Comparison of ENCODE assay signal across 27 cellular contexts in the genomic region with DNA sequence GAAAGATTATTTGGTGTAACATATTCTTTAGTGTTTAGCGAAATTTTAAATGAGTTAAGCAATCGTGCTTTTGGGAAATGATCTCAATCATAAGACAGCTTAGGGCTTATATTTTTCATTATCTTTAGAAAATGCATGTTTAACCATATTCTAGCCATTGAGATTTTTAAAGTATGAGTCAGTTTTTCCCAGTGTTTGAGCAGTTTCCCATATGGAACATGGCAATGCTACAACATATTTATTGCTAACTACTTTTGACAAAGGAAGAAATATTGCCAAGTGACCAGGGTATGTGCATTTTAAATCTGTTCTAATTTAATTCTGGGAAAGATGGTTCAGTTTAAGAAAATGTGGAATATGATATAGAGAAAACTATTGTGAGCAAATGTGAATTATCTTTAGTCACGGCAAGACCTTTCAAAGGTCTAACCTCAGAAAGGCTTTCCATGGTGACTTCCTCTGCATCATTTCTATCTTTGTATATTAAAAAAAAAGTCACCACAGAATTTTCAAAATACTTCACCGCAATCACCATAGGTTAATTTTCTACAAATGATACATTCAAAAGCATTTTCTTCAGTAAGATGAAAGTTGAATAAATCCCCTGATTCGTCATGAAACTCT.
DNase-seq lines count a peak whose midpoint lies in the region; ATAC-seq and TF ChIP-seq lines count a peak whose summit lies in the region.
"Had no signal": no experiment of that assay in that cellular context is flagged by ENCODE, and none has a peak within 500 bp of the region (broad histone marks: within the 10 kb centered on the region; RNA-seq: fewer than 3 reads in every experiment).

No MANE protein-coding gene starts in this region.

- H3K4me3 ChIP-seq in CD8-positive, alpha-beta T cell (ENCODE audit: low read depth, low read length), result no peak overlapping the region
- H3K4me3 ChIP-seq: BLaER1, HAP-1, PC-9 had no signal

- peak; percentile 75 for DNase-seq in AG09319 (ENCODE audit: extremely low read depth, low read depth)
- DNase-seq in RPMI7951 (ENCODE audit: low read depth), result peak; percentile 31
- peak; percentile 78 for DNase-seq in amniotic stem cell (lab: John Stamatoyannopoulos, UW)
- DNase-seq in glomerular visceral epithelial cell (ENCODE audit: extremely low spot score), result peak; percentile 39
- no peak for DNase-seq in activated T-cell treated with anti-CD3 and anti-CD28 coated beads, Interleukin-2, amount 50 U/mL, for 48 hours
- DNase-seq in CD8-positive, alpha-beta T cell, result no peak
- no peak for DNase-seq in NCI-H1417 treated with DMSO at 0.1 percent for 48 hours (lab: John Stamatoyannopoulos, UW)
- no peak for DNase-seq in T-cell
- DNase-seq: 8988T; ACHN; CD4-positive, CD25-positive, alpha-beta regulatory T cell; GOT3; HFFc6; MM.1S; NCI-H1694; NCI-H2029 treated with DMSO at 0.1 percent for 48 hours; NCI-H446 treated with DMSO at 0.1 percent for 48 hours; NCI-H526; NCI-H82; NK-92 treated with Interleukin-12 subunit alpha and Interleukin-12 subunit beta, amount 100 ng/mL, for 24 hours; PC-9; SHP77 had no signal

- no peaks in the 10 kb centered on the region for H3K36me3 ChIP-seq in CD8-positive, alpha-beta T cell (ENCODE audit: insufficient read depth, low read length)
- H3K36me3 ChIP-seq: BLaER1, HAP-1 had no signal

- TF ChIP-seq CTCF in AG09319 (IDR thresholded peaks at IDR 0.05; ENCODE audit: low read depth, low read length), result no peak
- no peak for TF ChIP-seq CTCF in CD8-positive, alpha-beta T cell (IDR thresholded peaks at IDR 0.05)

- POLR2A ChIA-PET in CD8-positive, alpha-beta T cell (lab: Charles Lee), result no interaction called here
- POLR2A ChIA-PET in T-cell (lab: Charles Lee), result no interaction called here

- CTCF ChIA-PET in CD8-positive, alpha-beta T cell (lab: Charles Lee), result no interaction called here
- CTCF ChIA-PET in T-cell (lab: Charles Lee), result interaction anchor here in 1 of 2 donors (0.6 kb wide), 1 partner anchor 46 kb away, joined by 3 read pairs; no protein-coding TSS in a partner anchor

- no peaks in the 10 kb centered on the region for H3K27me3 ChIP-seq in CD8-positive, alpha-beta T cell (ENCODE audit: insufficient read depth, low read length)
- H3K27me3 ChIP-seq: BLaER1 had no signal

- intact Hi-C loops in CD8-positive, alpha-beta T cell (cut with DNase I, micrococcal nuclease), result no loop called here

- no peak overlapping the region for H3K27ac ChIP-seq in CD8-positive, alpha-beta T cell (ENCODE audit: low read depth, low read length)
- H3K27ac ChIP-seq: BLaER1, KMS-11, PC-9, RWPE1 had no signal

- no peak for ATAC-seq in CD8-positive, alpha-beta T cell
- ATAC-seq in T-cell (replicated peaks in 1 of 4), result no peak

- H3K9me3 Mint-ChIP-seq in CD8-positive, alpha-beta T cell, result peaks cover 10% of the 10 kb centered on the region
- H3K9me3 Mint-ChIP-seq in T-cell, result peaks cover 2 to 32% (median 12%) of the 10 kb centered on the region in 3 donors

- H3K4me1 ChIP-seq in CD8-positive, alpha-beta T cell (ENCODE audit: insufficient read depth, low read length), result no peaks in the 10 kb centered on the region
- H3K4me1 ChIP-seq: BLaER1, HAP-1 had no signal

- no peaks in the 10 kb centered on the region for H3K9me3 ChIP-seq in CD8-positive, alpha-beta T cell (ENCODE audit: low read length)
- H3K9me3 ChIP-seq: BLaER1, HAP-1 had no signal

- no peaks in the 10 kb centered on the region for H3K36me3 Mint-ChIP-seq in CD8-positive, alpha-beta T cell
- no peaks in the 10 kb centered on the region for H3K36me3 Mint-ChIP-seq in T-cell
- H3K36me3 Mint-ChIP-seq: CD4-positive, CD25-positive, alpha-beta regulatory T cell; IgD-negative memory B cell had no signal

- no peaks in the 10 kb centered on the region for H3K27me3 Mint-ChIP-seq in CD8-positive, alpha-beta T cell (ENCODE audit: low read depth)
- no peaks in the 10 kb centered on the region for H3K27me3 Mint-ChIP-seq in T-cell
- H3K27me3 Mint-ChIP-seq: CD4-positive, CD25-positive, alpha-beta regulatory T cell; IgD-negative memory B cell had no signal

- H3K4me1 Mint-ChIP-seq in CD8-positive, alpha-beta T cell (ENCODE audit: low read depth), result no peaks in the 10 kb centered on the region
- no peaks in the 10 kb centered on the region for H3K4me1 Mint-ChIP-seq in T-cell
- H3K4me1 Mint-ChIP-seq: CD4-positive, CD25-positive, alpha-beta regulatory T cell; IgD-negative memory B cell had no signal

- H3K4me3 Mint-ChIP-seq in CD8-positive, alpha-beta T cell, result no peak overlapping the region
- H3K4me3 Mint-ChIP-seq in T-cell, result no peak overlapping the region
- H3K4me3 Mint-ChIP-seq: HFFc6, IgD-negative memory B cell had no signal

- H3K27ac Mint-ChIP-seq in CD8-positive, alpha-beta T cell, result no peak overlapping the region
- no peak overlapping the region for H3K27ac Mint-ChIP-seq in T-cell
- H3K27ac Mint-ChIP-seq: CD4-positive, CD25-positive, alpha-beta regulatory T cell; HFFc6; IgD-negative memory B cell had no signal

Comparison
In these comparisons a context has a peak if more than half of its experiments do, and no peak if none do; other contexts are left out.
1. DNase-seq: peak in AG09319 (single experiment), RPMI7951 (single experiment), amniotic stem cell (single experiment) and glomerular visceral epithelial cell (single experiment); none in activated T-cell treated with anti-CD3 and anti-CD28 coated beads, Interleukin-2, amount 50 U/mL, for 48 hours (0 of 2), CD8-positive, alpha-beta T cell (0 of 7), NCI-H1417 treated with DMSO at 0.1 percent for 48 hours (single experiment) and T-cell (0 of 34).